8 cellular contexts compared by ENCODE assay signal in genomic region chr11:93740802-93741093, GRCh38. TPM values are rescaled to one million over a fixed set of nuclear protein-coding genes. Genes with fewer than 3 reads are reported as not detected.
DNase-seq lines count a peak whose midpoint lies in the region; ATAC-seq and TF ChIP-seq lines count a peak whose summit lies in the region.

No MANE protein-coding gene starts in this region.

- peaks cover 19% of the 10 kb centered on the region for H3K36me3 Mint-ChIP-seq in mesothelial cell of epicardium

- in situ Hi-C loops in ACHN (cut with HindIII; ENCODE audit: low pct_ligation_motif_present, low pct_unique_long_range_greater_than_20kb, low sequenced_read_pairs): no loop called here

- TF ChIP-seq CTCF in mesothelial cell of epicardium (IDR thresholded peaks at IDR 0.05; ENCODE audit: unreplicated experiment): no peak

- H3K27me3 Mint-ChIP-seq in mesothelial cell of epicardium (ENCODE audit: low read depth): no peaks in the 10 kb centered on the region

- peaks cover 55% of the 10 kb centered on the region for H3K4me1 Mint-ChIP-seq in mesothelial cell of epicardium

- H3K27ac Mint-ChIP-seq in mesothelial cell of epicardium: peak overlapping the region; percentile 99

- DNase-seq in ACHN (peak; percentile 60), NCI-H510A (lab: John Stamatoyannopoulos, UW) (peak; percentile 33), mesothelial cell of epicardium (ENCODE audit: low spot score in 2 of 2, unreplicated experiment in 2 of 2) (peak in 1 of 2 experiments; percentile 58)
- peak; percentile 66 to 72 for DNase-seq in activated CD4-positive, alpha-beta T cell treated with anti-CD3 and anti-CD28 coated beads, Interleukin-2, amount 50 U/mL, for 48 hours
- peak; percentile 33 for DNase-seq in effector CD8-positive, alpha-beta T cell (lab: John Stamatoyannopoulos, UW)
- DNase-seq in stimulated activated CD8-positive, alpha-beta memory T cell treated with anti-CD3 and anti-CD28 coated beads, Interleukin-7, amount 100 ng/mL, for 1 hour (ENCODE audit: low read depth in 2 of 2): peak; percentile 21 to 34

- peak overlapping the region; percentile 100 for H3K4me3 Mint-ChIP-seq in mesothelial cell of epicardium

- ATAC-seq in GM18858 (IDR thresholded peaks at IDR 0.05; ENCODE audit: unreplicated experiment) (peak; percentile 20), HG03139 (IDR thresholded peaks at IDR 0.05; ENCODE audit: unreplicated experiment) (peak; percentile 33)

- no peaks in the 10 kb centered on the region for H3K9me3 Mint-ChIP-seq in mesothelial cell of epicardium

RNA-seq across cellular contexts. Expression of gene TAF1D, which starts 0.5 kb away (rescaled TPM):
- 155 to 166 TPM (median 155 TPM) in 3 replicates for total RNA-seq in mesothelial cell of epicardium

RNA-seq across cellular contexts. Expression of gene C11orf54, which starts 0.7 kb away (rescaled TPM):
- total RNA-seq in mesothelial cell of epicardium: 29.0 to 37.7 TPM (median 34.5 TPM) in 3 replicates

RNA-seq across cellular contexts. Expression of gene MED17, which starts 43.3 kb away (rescaled TPM):
- total RNA-seq in mesothelial cell of epicardium: 54.0 to 58.4 TPM (median 55.5 TPM) in 3 replicates
